1 cellular context compared by ENCODE assay signal in the genomic region with DNA sequence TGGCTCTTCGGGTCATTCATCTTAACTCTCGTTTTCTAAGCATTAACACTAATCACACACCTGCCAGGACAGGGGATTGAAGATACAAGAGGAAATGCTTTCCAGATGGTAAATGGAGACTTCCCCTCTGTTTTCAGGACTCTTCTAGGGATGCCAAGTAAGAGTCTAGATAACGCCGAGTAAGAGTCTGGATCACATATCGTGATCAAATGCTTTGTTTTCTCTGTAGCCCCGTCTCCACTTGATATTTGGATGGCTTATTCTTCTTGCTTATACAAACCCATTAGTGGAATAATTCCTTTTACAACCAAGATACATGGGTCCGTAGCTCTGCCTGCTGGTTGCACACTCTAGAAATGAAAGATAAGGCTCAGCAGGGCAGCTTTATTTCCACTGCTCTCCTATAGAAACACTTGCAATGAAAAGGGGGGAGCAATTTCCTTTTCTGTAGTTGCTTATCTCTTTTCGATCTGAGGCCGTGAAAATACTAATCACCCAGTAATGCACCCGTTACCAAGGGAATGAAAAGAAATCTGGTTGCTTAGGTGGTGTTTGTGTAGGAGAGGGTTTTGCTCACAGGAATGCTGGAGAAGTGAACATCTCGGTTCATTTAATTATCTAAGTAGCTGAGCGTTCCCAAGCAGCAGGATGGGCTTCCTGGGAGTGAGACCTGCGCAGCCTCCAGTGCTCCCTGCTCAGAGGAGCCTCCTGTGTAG.
TF ChIP-seq lines count a peak whose summit lies in the region.

No MANE protein-coding gene starts in this region.

TF ChIP-seq in HCT116, 20 proteins besides CTCF, POLR2A, EP300 and RAD21 (continued from another document):
- peak; percentile 8; the same call in 1 of the 2 replicates for TF ChIP-seq FOSL1 (IDR thresholded peaks at IDR 0.05; ENCODE audit: low read depth)
- no peak for TF ChIP-seq EGR1 (IDR thresholded peaks at IDR 0.05; ENCODE audit: low read depth)
